2 cellular contexts compared by ENCODE assay signal in the genomic region with DNA sequence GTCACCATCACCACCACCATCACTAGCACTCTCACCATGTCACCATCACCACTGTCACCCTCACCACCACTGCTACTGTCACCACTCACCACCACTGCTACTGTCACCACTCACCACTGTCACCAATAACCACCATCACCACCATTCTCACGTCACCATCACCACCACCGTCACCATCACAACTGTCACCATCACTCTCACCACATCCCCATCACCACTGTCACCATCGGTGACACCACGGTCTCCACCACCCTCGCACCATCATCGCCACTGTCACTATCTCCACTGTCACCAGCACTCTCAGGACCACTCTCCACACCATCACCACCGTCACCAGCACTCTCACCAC.
TF ChIP-seq lines count a peak whose summit lies in the region.

No MANE protein-coding gene starts in this region.

TF ChIP-seq in H1, 55 proteins besides CTCF, POLR2A, EP300 and RAD21:
- no peak for TF ChIP-seq CHD2 (IDR thresholded peaks at IDR 0.05; ENCODE audit: low read length)
- TF ChIP-seq SUZ12 (IDR thresholded peaks at IDR 0.05; ENCODE audit: low read length), result no peak
- TF ChIP-seq, protein P1, sequence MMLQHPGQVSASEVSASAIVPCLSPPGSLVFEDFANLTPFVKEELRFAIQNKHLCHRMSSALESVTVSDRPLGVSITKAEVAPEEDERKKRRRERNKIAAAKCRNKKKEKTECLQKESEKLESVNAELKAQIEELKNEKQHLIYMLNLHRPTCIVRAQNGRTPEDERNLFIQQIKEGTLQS (IDR thresholded peaks at IDR 0.05; ENCODE audit: insufficient read depth, low read depth, low read length), result no peak
- no peak for TF ChIP-seq KDM5A (IDR thresholded peaks at IDR 0.05; ENCODE audit: low read length)
- TF ChIP-seq KDM1A (IDR thresholded peaks at IDR 0.05; ENCODE audit: borderline replicate concordance, low read length), result no peak
- TF ChIP-seq, protein P2, sequence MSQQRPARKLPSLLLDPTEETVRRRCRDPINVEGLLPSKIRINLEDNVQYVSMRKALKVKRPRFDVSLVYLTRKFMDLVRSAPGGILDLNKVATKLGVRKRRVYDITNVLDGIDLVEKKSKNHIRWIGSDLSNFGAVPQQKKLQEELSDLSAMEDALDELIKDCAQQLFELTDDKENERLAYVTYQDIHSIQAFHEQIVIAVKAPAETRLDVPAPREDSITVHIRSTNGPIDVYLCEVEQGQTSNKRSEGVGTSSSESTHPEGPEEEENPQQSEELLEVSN (IDR thresholded peaks at IDR 0.05), result no peak
- TF ChIP-seq BCL11A (IDR thresholded peaks at IDR 0.05; ENCODE audit: low read depth in 2 of 2, low read length in 2 of 2), result no peak
- no peak for TF ChIP-seq JUN (IDR thresholded peaks at IDR 0.05; ENCODE audit: low read depth, low read length)
- no peak for TF ChIP-seq EZH2 (IDR thresholded peaks at IDR 0.05; ENCODE audit: low read depth, low read length, severe bottlenecking)
- TF ChIP-seq RFX5 (IDR thresholded peaks at IDR 0.05; ENCODE audit: borderline replicate concordance, low read depth, low read length), result no peak
- TF ChIP-seq HDAC2 (IDR thresholded peaks at IDR 0.05; ENCODE audit: borderline replicate concordance in 1 of 2, low read depth in 2 of 2, low read length in 2 of 2), result no peak
- no peak for TF ChIP-seq GABPA (IDR thresholded peaks at IDR 0.05; ENCODE audit: borderline replicate concordance, insufficient read depth, low read length)
- TF ChIP-seq TCF12 (IDR thresholded peaks at IDR 0.05; ENCODE audit: low read depth, low read length), result no peak
- TF ChIP-seq, protein P3, sequence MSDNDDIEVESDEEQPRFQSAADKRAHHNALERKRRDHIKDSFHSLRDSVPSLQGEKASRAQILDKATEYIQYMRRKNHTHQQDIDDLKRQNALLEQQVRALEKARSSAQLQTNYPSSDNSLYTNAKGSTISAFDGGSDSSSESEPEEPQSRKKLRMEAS (IDR thresholded peaks at IDR 0.05), result no peak
- no peak for TF ChIP-seq NANOG (IDR thresholded peaks at IDR 0.05; ENCODE audit: insufficient read depth, low read depth, low read length, poor library complexity, severe bottlenecking)
- TF ChIP-seq MAFK (IDR thresholded peaks at IDR 0.05; ENCODE audit: low read depth, low read length), result no peak
- TF ChIP-seq BRCA1 (IDR thresholded peaks at IDR 0.05; ENCODE audit: low read depth, low read length), result no peak
- no peak for TF ChIP-seq TEAD4 (IDR thresholded peaks at IDR 0.05; ENCODE audit: low read depth, low read length)
- no peak for TF ChIP-seq POU5F1 (IDR thresholded peaks at IDR 0.05; ENCODE audit: low read depth, low read length)

TF ChIP-seq in SK-N-SH treated with all-trans-retinoic acid at 6 μM for 48 hours, 23 proteins besides CTCF, POLR2A, EP300 and RAD21:
- TF ChIP-seq SNAI2 (CRISPR knock-in tag; IDR thresholded peaks at IDR 0.05), result no peak
- no peak for TF ChIP-seq OSR1 (CRISPR knock-in tag; IDR thresholded peaks at IDR 0.05)
- TF ChIP-seq TCF4 (CRISPR knock-in tag; IDR thresholded peaks at IDR 0.05; ENCODE audit: borderline replicate concordance), result no peak
- TF ChIP-seq CSDC2 (CRISPR knock-in tag; IDR thresholded peaks at IDR 0.05), result no peak
- TF ChIP-seq, protein P4, sequence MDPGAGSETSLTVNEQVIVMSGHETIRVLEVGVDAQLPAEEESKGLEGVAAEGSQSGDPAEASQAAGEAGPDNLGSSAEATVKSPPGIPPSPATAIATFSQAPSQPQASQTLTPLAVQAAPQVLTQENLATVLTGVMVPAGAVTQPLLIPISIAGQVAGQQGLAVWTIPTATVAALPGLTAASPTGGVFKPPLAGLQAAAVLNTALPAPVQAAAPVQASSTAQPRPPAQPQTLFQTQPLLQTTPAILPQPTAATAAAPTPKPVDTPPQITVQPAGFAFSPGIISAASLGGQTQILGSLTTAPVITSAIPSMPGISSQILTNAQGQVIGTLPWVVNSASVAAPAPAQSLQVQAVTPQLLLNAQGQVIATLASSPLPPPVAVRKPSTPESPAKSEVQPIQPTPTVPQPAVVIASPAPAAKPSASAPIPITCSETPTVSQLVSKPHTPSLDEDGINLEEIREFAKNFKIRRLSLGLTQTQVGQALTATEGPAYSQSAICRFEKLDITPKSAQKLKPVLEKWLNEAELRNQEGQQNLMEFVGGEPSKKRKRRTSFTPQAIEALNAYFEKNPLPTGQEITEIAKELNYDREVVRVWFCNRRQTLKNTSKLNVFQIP (CRISPR knock-in tag; IDR thresholded peaks at IDR 0.05; ENCODE audit: borderline replicate concordance, low read depth), result no peak
- TF ChIP-seq ZFP30 (CRISPR knock-in tag; IDR thresholded peaks at IDR 0.05), result no peak
- no peak for TF ChIP-seq RARB (CRISPR knock-in tag; IDR thresholded peaks at IDR 0.05)
- TF ChIP-seq BACH2 (CRISPR knock-in tag; IDR thresholded peaks at IDR 0.05; ENCODE audit: borderline replicate concordance), result no peak
- TF ChIP-seq, protein P5, sequence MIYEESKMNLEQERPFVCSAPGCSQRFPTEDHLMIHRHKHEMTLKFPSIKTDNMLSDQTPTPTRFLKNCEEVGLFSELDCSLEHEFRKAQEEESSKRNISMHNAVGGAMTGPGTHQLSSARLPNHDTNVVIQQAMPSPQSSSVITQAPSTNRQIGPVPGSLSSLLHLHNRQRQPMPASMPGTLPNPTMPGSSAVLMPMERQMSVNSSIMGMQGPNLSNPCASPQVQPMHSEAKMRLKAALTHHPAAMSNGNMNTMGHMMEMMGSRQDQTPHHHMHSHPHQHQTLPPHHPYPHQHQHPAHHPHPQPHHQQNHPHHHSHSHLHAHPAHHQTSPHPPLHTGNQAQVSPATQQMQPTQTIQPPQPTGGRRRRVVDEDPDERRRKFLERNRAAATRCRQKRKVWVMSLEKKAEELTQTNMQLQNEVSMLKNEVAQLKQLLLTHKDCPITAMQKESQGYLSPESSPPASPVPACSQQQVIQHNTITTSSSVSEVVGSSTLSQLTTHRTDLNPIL (CRISPR knock-in tag; IDR thresholded peaks at IDR 0.05; ENCODE audit: low read depth), result no peak
- no peak for TF ChIP-seq ZFP3 (CRISPR knock-in tag; IDR thresholded peaks at IDR 0.05)
- TF ChIP-seq ESRRG (CRISPR knock-in tag; IDR thresholded peaks at IDR 0.05), result no peak
- TF ChIP-seq GLIS3 (CRISPR knock-in tag; IDR thresholded peaks at IDR 0.05), result no peak
- no peak for TF ChIP-seq ZNF565 (CRISPR knock-in tag; conservative IDR thresholded peaks at IDR 0.05; ENCODE audit: low read depth)
- no peak for TF ChIP-seq ARNTL (CRISPR knock-in tag; IDR thresholded peaks at IDR 0.05; ENCODE audit: borderline replicate concordance, low read depth)
- TF ChIP-seq TOX (CRISPR knock-in tag; IDR thresholded peaks at IDR 0.05; ENCODE audit: borderline replicate concordance), result no peak
- no peak for TF ChIP-seq ZC3H10 (CRISPR knock-in tag; IDR thresholded peaks at IDR 0.05)
- no peak for TF ChIP-seq ISL1 (CRISPR knock-in tag; IDR thresholded peaks at IDR 0.05)
- TF ChIP-seq, protein P6, sequence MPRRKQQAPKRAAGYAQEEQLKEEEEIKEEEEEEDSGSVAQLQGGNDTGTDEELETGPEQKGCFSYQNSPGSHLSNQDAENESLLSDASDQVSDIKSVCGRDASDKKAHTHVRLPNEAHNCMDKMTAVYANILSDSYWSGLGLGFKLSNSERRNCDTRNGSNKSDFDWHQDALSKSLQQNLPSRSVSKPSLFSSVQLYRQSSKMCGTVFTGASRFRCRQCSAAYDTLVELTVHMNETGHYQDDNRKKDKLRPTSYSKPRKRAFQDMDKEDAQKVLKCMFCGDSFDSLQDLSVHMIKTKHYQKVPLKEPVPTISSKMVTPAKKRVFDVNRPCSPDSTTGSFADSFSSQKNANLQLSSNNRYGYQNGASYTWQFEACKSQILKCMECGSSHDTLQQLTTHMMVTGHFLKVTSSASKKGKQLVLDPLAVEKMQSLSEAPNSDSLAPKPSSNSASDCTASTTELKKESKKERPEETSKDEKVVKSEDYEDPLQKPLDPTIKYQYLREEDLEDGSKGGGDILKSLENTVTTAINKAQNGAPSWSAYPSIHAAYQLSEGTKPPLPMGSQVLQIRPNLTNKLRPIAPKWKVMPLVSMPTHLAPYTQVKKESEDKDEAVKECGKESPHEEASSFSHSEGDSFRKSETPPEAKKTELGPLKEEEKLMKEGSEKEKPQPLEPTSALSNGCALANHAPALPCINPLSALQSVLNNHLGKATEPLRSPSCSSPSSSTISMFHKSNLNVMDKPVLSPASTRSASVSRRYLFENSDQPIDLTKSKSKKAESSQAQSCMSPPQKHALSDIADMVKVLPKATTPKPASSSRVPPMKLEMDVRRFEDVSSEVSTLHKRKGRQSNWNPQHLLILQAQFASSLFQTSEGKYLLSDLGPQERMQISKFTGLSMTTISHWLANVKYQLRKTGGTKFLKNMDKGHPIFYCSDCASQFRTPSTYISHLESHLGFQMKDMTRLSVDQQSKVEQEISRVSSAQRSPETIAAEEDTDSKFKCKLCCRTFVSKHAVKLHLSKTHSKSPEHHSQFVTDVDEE (CRISPR knock-in tag; IDR thresholded peaks at IDR 0.05), result no peak
TF ChIP-seq in SK-N-SH treated with all-trans-retinoic acid at 6 μM for 48 hours: peak in this region for 0.
